In genomic region chr5:88708021-88708420, GRCh38 we compare ENCODE assay signal across 19 cellular contexts.
"Had no signal": no experiment of that assay in that cellular context is flagged by ENCODE, and none has a peak within 500 bp of the region (broad histone marks: within the 10 kb centered on the region; RNA-seq: fewer than 3 reads in every experiment).

No MANE protein-coding gene starts in this region.

- H3K4me2 ChIP-seq: SK-N-SH had no signal

- H3K9me3 ChIP-seq: MG63, SK-N-SH had no signal

- H3K9ac ChIP-seq: SK-N-SH had no signal

- H3K36me3 ChIP-seq: MG63 had no signal

- DNase-seq: Karpas-422, KG1, MG63, NCI-H1092, NCI-H1436, NCI-H187, NCI-H2029, NCI-H2081 treated with DMSO at 0.1 percent for 48 hours, NCI-H2171, NCI-H446, NCI-H510A, NCI-H524 treated with DMSO at 0.1 percent for 48 hours, NCI-H69, NCI-H774, Right ventricle myocardium superior, RPMI8226, SIG-M5, SK-N-SH had no signal

- FAIRE-seq: RCC 7860 had no signal

- H3K4me3 ChIP-seq: MG63 had no signal

- H3K27me3 ChIP-seq: MG63 had no signal
